In genomic region chr13:105974380-105974779, GRCh38 we compare ENCODE assay signal across 34 cellular contexts.
"Had no signal": no experiment of that assay in that cellular context is flagged by ENCODE, and none has a peak within 500 bp of the region (broad histone marks: within the 10 kb centered on the region; RNA-seq: fewer than 3 reads in every experiment).

No MANE protein-coding gene starts in this region.

- H3K36me3 ChIP-seq: MG63 had no signal

- H3K9me3 ChIP-seq: MG63 had no signal

- H3K27me3 ChIP-seq: MG63 had no signal

- DNase-seq: Karpas-422, Kasumi-1, MG63, MM.1S, MV-4-11, NCI-H1048, NCI-H1092, NCI-H1092 treated with DMSO at 0.1 percent for 48 hours, NCI-H1105, NCI-H1105 treated with DMSO at 0.1 percent for 48 hours, NCI-H1417, NCI-H1417 treated with DMSO at 0.1 percent for 48 hours, NCI-H1436, NCI-H1436 treated with DMSO at 0.1 percent for 48 hours, NCI-H146, NCI-H1694, NCI-H1694 treated with DMSO at 0.1 percent for 48 hours, NCI-H187, NCI-H187 treated with DMSO at 0.1 percent for 48 hours, NCI-H1930, NCI-H2029, NCI-H2029 treated with DMSO at 0.1 percent for 48 hours, NCI-H2081, NCI-H2081 treated with DMSO at 0.1 percent for 48 hours, NCI-H2107, NCI-H2171, NCI-H2171 treated with DMSO at 0.1 percent for 48 hours, NCI-H2227 treated with DMSO at 0.1 percent for 48 hours, NCI-H226, NCI-H345, NCI-H446, NCI-H446 treated with DMSO at 0.1 percent for 48 hours, NCI-H510A, NCI-H510A treated with DMSO at 0.1 percent for 48 hours had no signal

- H3K4me3 ChIP-seq: MG63 had no signal
